ENCODE assay signal across 8 cellular contexts in genomic region chr2:61670591-61671503, GRCh38.
DNase-seq lines count a peak whose midpoint lies in the region; ATAC-seq lines count a peak whose summit lies in the region.

No MANE protein-coding gene starts in this region.

- DNase-seq in A172 (ENCODE audit: low spot score), result peak; percentile 38
- no peak for DNase-seq in activated T-cell treated with anti-CD3 and anti-CD28 coated beads, Interleukin-2, amount 50 U/mL, for 4 hours
- peak; percentile 68 for DNase-seq in foreskin melanocyte
- peak; percentile 97 for DNase-seq in pons (ENCODE audit: low spot score)
- no peak for DNase-seq in SKM-1 treated with dmso at 0.1 percent for 144 hours (lab: John Stamatoyannopoulos, UW; ENCODE audit: unreplicated experiment)
- DNase-seq in NK-92 treated with Interleukin-12 subunit alpha and Interleukin-12 subunit beta, amount 100 ng/mL, for 24 hours (lab: John Stamatoyannopoulos, UW), result no peak

- ATAC-seq in GM18858 (IDR thresholded peaks at IDR 0.05; ENCODE audit: unreplicated experiment) (peak; percentile 58), HG03280 (IDR thresholded peaks at IDR 0.05; ENCODE audit: unreplicated experiment) (peak; percentile 73)
- ATAC-seq in activated T-cell treated with anti-CD3 and anti-CD28 coated beads, Interleukin-2, amount 50 U/mL, for 4 hours, result peak; percentile 84 to 85

- H3K4me3 Mint-ChIP-seq in activated T-cell treated with anti-CD3 and anti-CD28 coated beads, Interleukin-2, amount 50 U/mL, for 4 hours, result peak overlapping the region; percentile 48

- H3K27me3 Mint-ChIP-seq in activated T-cell treated with anti-CD3 and anti-CD28 coated beads, Interleukin-2, amount 50 U/mL, for 4 hours (ENCODE audit: low read depth), result no peaks in the 10 kb centered on the region

- peaks cover 18% of the 10 kb centered on the region for H3K4me1 Mint-ChIP-seq in activated T-cell treated with anti-CD3 and anti-CD28 coated beads, Interleukin-2, amount 50 U/mL, for 4 hours (ENCODE audit: low read depth)

- peaks cover 3% of the 10 kb centered on the region for H3K36me3 Mint-ChIP-seq in activated T-cell treated with anti-CD3 and anti-CD28 coated beads, Interleukin-2, amount 50 U/mL, for 4 hours (ENCODE audit: insufficient read depth)

- peaks cover 20% of the 10 kb centered on the region for H3K9me3 Mint-ChIP-seq in activated T-cell treated with anti-CD3 and anti-CD28 coated beads, Interleukin-2, amount 50 U/mL, for 4 hours

Comparison
In these comparisons a context has a peak if more than half of its experiments do, and no peak if none do; other contexts are left out.
1. DNase-seq: peak in A172 (single experiment), foreskin melanocyte (single experiment) and pons (single experiment); none in activated T-cell treated with anti-CD3 and anti-CD28 coated beads, Interleukin-2, amount 50 U/mL, for 4 hours (single experiment), SKM-1 treated with dmso at 0.1 percent for 144 hours (single experiment) and NK-92 treated with Interleukin-12 subunit alpha and Interleukin-12 subunit beta, amount 100 ng/mL, for 24 hours (single experiment).
2. Peak in every context shown above with its lines, with median percentiles within 50 percentile points of each other: ATAC-seq.